7 cellular contexts compared by ENCODE assay signal in genomic region chr5:138634804-138635203, GRCh38. TPM values are rescaled to one million over a fixed set of nuclear protein-coding genes. Genes with fewer than 3 reads are reported as not detected.
DNase-seq lines count a peak whose midpoint lies in the region; ATAC-seq, FAIRE-seq and TF ChIP-seq lines count a peak whose summit lies in the region.
"Not testable (repeated sequence)": the region's sequence is repeated elsewhere in the genome, so short reads cannot be mapped to it uniquely, and the experiment has no call there.

No MANE protein-coding gene starts in this region.

- no CpG with 5 or more reads among the region's 4 CpGs for WGBS in H9 (ENCODE audit: extremely low coverage, insufficient read length, low lambda C conversion rate)
- 21% methylated on average over 2 of the region's 4 CpGs for WGBS in K562 (ENCODE audit: insufficient coverage, low coverage, missing lambda C conversion rate)
- 26 to 54% methylated on average over 3 to 4 of the region's 4 CpGs for WGBS in gastroesophageal sphincter (ENCODE audit: low coverage in 1 of 2), 2 donors
- WGBS in sigmoid colon, 2 donors = 85 to 86% methylated on average over 4 of the region's 4 CpGs

- not testable (repeated sequence) for H4K20me1 ChIP-seq in H9 (ENCODE audit: control insufficient read depth, insufficient read depth, insufficient read length); K562 (replicated peaks; ENCODE audit: control insufficient read depth, insufficient read depth, low read length)

- not testable (repeated sequence) for H3K4me1 ChIP-seq in H9 (ENCODE audit: insufficient read depth, low read length); K562 (replicated peaks in 1 of 2; ENCODE audit: control insufficient read depth in 2 of 2, insufficient read depth in 2 of 2, low read length in 2 of 2); right atrium auricular region; upper lobe of right lung
- H3K4me1 ChIP-seq in gastroesophageal sphincter = peaks cover 0 to 16% (median 3%) of the 10 kb centered on the region in 3 donors
- peaks cover 0 to 26% (median 19%) of the 10 kb centered on the region in 4 donors for H3K4me1 ChIP-seq in sigmoid colon

- peak overlapping the region in 2 of 3 experiments; percentile 24 to 65; a peak in 2 of 7 replicates for H3K27ac Mint-ChIP-seq in H9
- peak overlapping the region; percentile 95 for H3K27ac Mint-ChIP-seq in nephron progenitor cell

- not testable (repeated sequence) for H3K9me1 ChIP-seq in K562 (ENCODE audit: control insufficient read depth, insufficient read depth, low read length)

- in situ Hi-C loops in K562 (cut with MboI) = not testable (repeated sequence)

- not testable (repeated sequence) for H3K18ac ChIP-seq in H9 (ENCODE audit: insufficient read length, low read depth, low read length)

- not testable (repeated sequence) for H3K9me3 Mint-ChIP-seq in H9, nephron progenitor cell

- not testable (repeated sequence) for H3K27ac ChIP-seq in H9 (ENCODE audit: insufficient read length, low read depth, low read length); K562 (ENCODE audit: extremely low read depth, low read depth, low read length); upper lobe of right lung
- H3K27ac ChIP-seq in gastroesophageal sphincter = peak overlapping the region in 3 of 4 donors; percentile 60 to 75 (median 60)
- peak overlapping the region; percentile 13 to 43 for H3K27ac ChIP-seq in right atrium auricular region
- H3K27ac ChIP-seq in sigmoid colon = peak overlapping the region; percentile 57 to 77 (median 64)

- H3K23ac ChIP-seq in H9 (ENCODE audit: insufficient read length, low read depth, low read length) = not testable (repeated sequence)

- not testable (repeated sequence) for TF ChIP-seq EP300 in K562 (IDR thresholded peaks at IDR 0.05; ENCODE audit: low read length); gastroesophageal sphincter (IDR thresholded peaks at IDR 0.05); sigmoid colon (IDR thresholded peaks at IDR 0.05)

- not testable (repeated sequence) for H3T11ph ChIP-seq in H9 (ENCODE audit: low read length)

- H3K4me3 Mint-ChIP-seq in H9 = 0 out of 5 replicates have a peak overlapping the region, but pooled peaks of 1 of the 2 experiments have one; percentile 10
- peak overlapping the region; percentile 63 for H3K4me3 Mint-ChIP-seq in nephron progenitor cell

- H3K4ac ChIP-seq in H9 (ENCODE audit: low read depth, low read length) = not testable (repeated sequence)

- not testable (repeated sequence) for H3K27me3 Mint-ChIP-seq in H9 (ENCODE audit: low read depth)
- H3K27me3 Mint-ChIP-seq in nephron progenitor cell (ENCODE audit: low read depth, poor library complexity) = peaks cover 11% of the 10 kb centered on the region

- H3K36me3 Mint-ChIP-seq in H9 (ENCODE audit: insufficient read depth in 1 of 3, low read depth in 3 of 3); nephron progenitor cell (ENCODE audit: low read depth): not testable (repeated sequence)

- intact Hi-C loops in K562 (cut with micrococcal nuclease) = loop anchor here (10.0 kb wide), 1 partner anchor 180 kb away; no protein-coding TSS in a partner anchor
- intact Hi-C loops in sigmoid colon (cut with DNase I) = loop anchor here (10.0 kb wide), 1 partner anchor 120 kb away; the partner anchor contains the start of gene CTNNA1
- intact Hi-C loops in upper lobe of right lung (cut with DNase I) = loop anchor here (10.0 kb wide), 1 partner anchor 50 kb away; no protein-coding TSS in a partner anchor

- H3K79me2 ChIP-seq in H9 (ENCODE audit: insufficient read depth, low read length); K562 (ENCODE audit: control insufficient read depth, insufficient read depth, low read length): not testable (repeated sequence)

- H3K4me3 ChIP-seq in K562, gastroesophageal sphincter, right atrium auricular region, sigmoid colon, upper lobe of right lung: not testable (repeated sequence)

- not testable (repeated sequence) for H2BK15ac ChIP-seq in H9 (ENCODE audit: low read depth, low read length)

- H3K23me2 ChIP-seq in H9 (ENCODE audit: insufficient read length, low read depth, low read length, poor library complexity, severe bottlenecking) = not testable (repeated sequence)

- DNase-seq in H9; K562 (ENCODE audit: extremely low read depth in 1 of 4, low spot score in 3 of 4); right atrium auricular region (ENCODE audit: low spot score); nephron progenitor cell; sigmoid colon: not testable (repeated sequence)
- DNase-seq in upper lobe of right lung = peak; percentile 11

- not testable (repeated sequence) for BruUV-seq in K562 (replicated peaks; lab: Mats Ljungman, UMichigan)

- H2AFZ ChIP-seq in H9 (ENCODE audit: low read length); K562 (ENCODE audit: low read depth, low read length): not testable (repeated sequence)

- H4K8ac ChIP-seq in H9 (replicated peaks; ENCODE audit: insufficient read length, low read depth, low read length) = not testable (repeated sequence)

- not testable (repeated sequence) for TF ChIP-seq RAD21 in K562 (CRISPR knock-in tag; conservative IDR thresholded peaks at IDR 0.05 in 1 of 2, IDR thresholded peaks at IDR 0.05 in 1 of 2)

- not testable (repeated sequence) for H3K9ac ChIP-seq in H9 (ENCODE audit: extremely low read depth, insufficient read length, low read length); K562 (ENCODE audit: insufficient read depth in 1 of 2, low read depth in 2 of 2, low read length in 2 of 2)

- not testable (repeated sequence) for H3K4me2 ChIP-seq in H9 (ENCODE audit: insufficient read depth, insufficient read length, low read length); K562 (ENCODE audit: insufficient read depth, low read length)

- not testable (repeated sequence) for H2BK120ac ChIP-seq in H9 (ENCODE audit: low read depth, low read length, poor library complexity, severe bottlenecking)

- H2AK5ac ChIP-seq in H9 (ENCODE audit: insufficient read length, low read length) = not testable (repeated sequence)

- H2BK5ac ChIP-seq in H9 (ENCODE audit: insufficient read length, low read length) = not testable (repeated sequence)

- not testable (repeated sequence) for H3K14ac ChIP-seq in H9 (ENCODE audit: insufficient read depth, low read length)

- not testable (repeated sequence) for ATAC-seq in K562, gastroesophageal sphincter, upper lobe of right lung

- CTCF ChIA-PET in K562 (lab: Yijun Ruan, JAX; ENCODE audit: low intra/inter-chr PET ratio) = not testable (repeated sequence)

- not testable (repeated sequence) for TF ChIP-seq POLR2A in K562 (conservative IDR thresholded peaks at IDR 0.05); gastroesophageal sphincter (IDR thresholded peaks at IDR 0.05); sigmoid colon (IDR thresholded peaks at IDR 0.05)

- H4K91ac ChIP-seq in H9 (ENCODE audit: insufficient read length, low read depth, low read length) = not testable (repeated sequence)

- H2BK20ac ChIP-seq in H9 (ENCODE audit: low read depth, low read length, poor library complexity, severe bottlenecking) = not testable (repeated sequence)

- H3K4me1 Mint-ChIP-seq in H9 (peaks cover 10 to 19% of the 10 kb centered on the region in 2 experiments), nephron progenitor cell (peaks cover 56% of the 10 kb centered on the region)

- H3K79me1 ChIP-seq in H9 (ENCODE audit: insufficient read depth, low read depth, low read length, poor library complexity, severe bottlenecking) = not testable (repeated sequence)

- H3K56ac ChIP-seq in H9 (ENCODE audit: insufficient read length, low read depth, low read length) = not testable (repeated sequence)

- H3K36me3 ChIP-seq in K562 (ENCODE audit: control insufficient read depth, insufficient read depth, low read length); gastroesophageal sphincter; right atrium auricular region; sigmoid colon; upper lobe of right lung: not testable (repeated sequence)

- TF ChIP-seq CTCF in H9 (conservative IDR thresholded peaks at IDR 0.05); K562 (IDR thresholded peaks at IDR 0.05 in 2 of 3, conservative IDR thresholded peaks at IDR 0.05 in 1 of 3; ENCODE audit: insufficient read depth in 2 of 3, low read depth in 1 of 3, low read length in 3 of 3); gastroesophageal sphincter (IDR thresholded peaks at IDR 0.05); right atrium auricular region (IDR thresholded peaks at IDR 0.05); nephron progenitor cell (IDR thresholded peaks at IDR 0.05); sigmoid colon (IDR thresholded peaks at IDR 0.05); upper lobe of right lung (IDR thresholded peaks at IDR 0.05): not testable (repeated sequence)

- not testable (repeated sequence) for H3K9me3 ChIP-seq in H9 (ENCODE audit: control insufficient read depth, low read depth, low read length); K562 (replicated peaks; ENCODE audit: control insufficient read depth, insufficient read depth, low read depth, low read length); gastroesophageal sphincter; right atrium auricular region; sigmoid colon; upper lobe of right lung

- not testable (repeated sequence) for FAIRE-seq in K562 (lab: Jason Lieb, UNC)

- H2BK12ac ChIP-seq in H9 (ENCODE audit: insufficient read length, low read depth, low read length) = not testable (repeated sequence)

- H3K27me3 ChIP-seq in H9 (ENCODE audit: insufficient read depth, low read length); gastroesophageal sphincter; right atrium auricular region; sigmoid colon; upper lobe of right lung: not testable (repeated sequence)
- peaks cover 7 to 37% of the 10 kb centered on the region in 2 experiments; a peak in 4 of 5 replicates for H3K27me3 ChIP-seq in K562 (ENCODE audit: control insufficient read depth in 2 of 2, insufficient read depth in 2 of 2, low read length in 2 of 2)

- POLR2A ChIA-PET in K562 (lab: Yijun Ruan, JAX) = not testable (repeated sequence)

- H4K5ac ChIP-seq in H9 (ENCODE audit: insufficient read length, low read depth, low read length) = not testable (repeated sequence)

RNA-seq across cellular contexts. Expression of gene HSPA9, which starts 59.6 kb away (rescaled TPM):
- total RNA-seq in H9 (2021) (397 and 399 TPM in 2 replicates), K562 (2014; rRNA removed) (482 and 583 TPM in 2 replicates), K562 (2014; rRNA removed; fragmentation: Illumina TruSeq; extraction: Trizol) (548 and 597 TPM in 2 replicates), K562 (2015; rRNA removed; fragmentation: Illumina TruSeq; extraction: Trizol) (522 and 545 TPM in 2 replicates), K562 (2021) (481 and 498 TPM in 2 replicates), gastroesophageal sphincter (100 to 1,000 TPM; 201 to 367 (median 267) TPM), right atrium auricular region (100 to 1,000 TPM; 258 to 417 TPM), sigmoid colon (100 to 1,000 TPM; 148 to 244 (median 192) TPM), upper lobe of right lung (164 TPM)
- total RNA-seq in K562 (2011; cell fraction: chromatin; rRNA removed; ENCODE audit: low replicate concordance) = 389 and 542 TPM in 2 replicates
- 228 and 277 TPM in 2 replicates for total RNA-seq in K562 (2011; cell fraction: nucleolus; rRNA removed)
- 287 and 329 TPM in 2 replicates for total RNA-seq in K562 (2011; cell fraction: nucleoplasm; rRNA removed)
- polyA plus RNA-seq in K562 (2011; rRNA removed) (296 and 361 TPM in 2 replicates), K562 (2014; fragmentation: Illumina TruSeq; extraction: Trizol) (474 and 552 TPM in 2 replicates), K562 (2014; fragmentation: Nextera tagmentation; extraction: Ambion mirVana) (100 to 1,000 TPM; 195 to 294 TPM), K562 (2014; rRNA removed) (514 and 537 TPM in 2 replicates), sigmoid colon (100 to 1,000 TPM in 2 of 3 donors, 10 to 100 TPM in 1; 75.1 to 136 (median 101) TPM)
- 229 and 239 TPM in 2 replicates for polyA plus RNA-seq in K562 (2011; cell fraction: cytosol; rRNA removed)
- 225 and 240 TPM in 2 replicates for polyA plus RNA-seq in K562 (2011; cell fraction: nucleus; rRNA removed)
- polyA plus RNA-seq in K562 (2012) = 333 and 576 TPM in 2 replicates
- 500 and 528 TPM in 2 replicates for polyA minus RNA-seq in K562 (2011; rRNA and poly(A)+ RNA removed)
- 329 and 345 TPM in 2 replicates for polyA minus RNA-seq in K562 (2011; cell fraction: cytosol; rRNA and poly(A)+ RNA removed)
- 149 and 198 TPM in 2 replicates for polyA minus RNA-seq in K562 (2011; cell fraction: nucleus; rRNA and poly(A)+ RNA removed)
